Comparison of ENCODE assay signal across 1 cellular context in genomic region chr15:56736881-56737707, GRCh38.
TF ChIP-seq lines count a peak whose summit lies in the region.

No MANE protein-coding gene starts in this region.

TF ChIP-seq in K562, 482 proteins besides CTCF, POLR2A, EP300 and RAD21 (continued from another document and continues in another):
- TF ChIP-seq ZNF512 (tag; IDR thresholded peaks at IDR 0.05) (no peak), C11orf30 (IDR thresholded peaks at IDR 0.05; ENCODE audit: low read depth) (no peak), MTA1 (IDR thresholded peaks at IDR 0.05; ENCODE audit: borderline replicate concordance) (peak; percentile 75), ZNF146 (CRISPR knock-in tag; IDR thresholded peaks at IDR 0.05; ENCODE audit: unreplicated experiment) (no peak), RNF2 (IDR thresholded peaks at IDR 0.05) (no peak), ZBTB7A (IDR thresholded peaks at IDR 0.05; ENCODE audit: borderline replicate concordance, control insufficient read depth, low read depth, low read length) (no peak), SIN3A (IDR thresholded peaks at IDR 0.05; ENCODE audit: borderline replicate concordance in 2 of 2, control insufficient read depth in 1 of 2, low read depth in 2 of 2, low read length in 2 of 2) (no peak), POLR2AphosphoS5 (IDR thresholded peaks at IDR 0.05; ENCODE audit: control insufficient read depth, insufficient read depth, low read depth, low read length) (no peak), FOXK1 (CRISPR knock-in tag; IDR thresholded peaks at IDR 0.05; ENCODE audit: borderline replicate concordance) (no peak), ZBTB17 (CRISPR knock-in tag; IDR thresholded peaks at IDR 0.05) (no peak), KDM1A (IDR thresholded peaks at IDR 0.05) (peak; percentile 69 to 78; a peak in 3 of 4 replicates), ARID1B (IDR thresholded peaks at IDR 0.05) (peak; percentile 92), STAG1 (CRISPR knock-in tag; IDR thresholded peaks at IDR 0.05; ENCODE audit: borderline replicate concordance) (no peak), ZNF785 (CRISPR knock-in tag; IDR thresholded peaks at IDR 0.05) (no peak), RCOR1 (IDR thresholded peaks at IDR 0.05; ENCODE audit: borderline replicate concordance in 1 of 2, low read depth in 2 of 2, low read length in 2 of 2) (peak in 1 of 2 experiments; percentile 90; a peak in 2 of 4 replicates), ZNF384 (IDR thresholded peaks at IDR 0.05; ENCODE audit: low read depth, low read length) (no peak), PTTG1 (tag; IDR thresholded peaks at IDR 0.05; ENCODE audit: low read depth) (no peak), CTBP1 (IDR thresholded peaks at IDR 0.05; ENCODE audit: borderline replicate concordance) (peak; percentile 86), GATA2 (CRISPR knock-in tag; IDR thresholded peaks at IDR 0.05) (peak; percentile 65), NFIX (CRISPR knock-in tag; IDR thresholded peaks at IDR 0.05; ENCODE audit: low read depth) (no peak), ZNF280B (CRISPR knock-in tag; IDR thresholded peaks at IDR 0.05) (no peak), NR1H2 (CRISPR knock-in tag; IDR thresholded peaks at IDR 0.05) (no peak), ZNF75A (CRISPR knock-in tag; IDR thresholded peaks at IDR 0.05) (no peak), ZNF76 (CRISPR knock-in tag; IDR thresholded peaks at IDR 0.05; ENCODE audit: borderline replicate concordance) (no peak), TBP (optimal IDR thresholded peaks at IDR 0.05; ENCODE audit: low read depth, low read length) (no peak), BRCA1 (IDR thresholded peaks at IDR 0.05) (no peak), BRCA1 (CRISPR knock-in tag; IDR thresholded peaks at IDR 0.05) (no peak), ZFP1 (CRISPR knock-in tag; IDR thresholded peaks at IDR 0.05) (no peak), NRF1 (conservative IDR thresholded peaks at IDR 0.05 in 1 of 2, IDR thresholded peaks at IDR 0.05 in 1 of 2) (no peak), CREB3L1 (IDR thresholded peaks at IDR 0.05; ENCODE audit: borderline replicate concordance, low read depth) (no peak), PHF20 (IDR thresholded peaks at IDR 0.05; ENCODE audit: partially characterized antibody) (no peak), RNF219 (CRISPR knock-in tag; IDR thresholded peaks at IDR 0.05) (no peak), NCOA1 (IDR thresholded peaks at IDR 0.05; ENCODE audit: low read depth) (peak; percentile 75; the same call in 1 of the 2 replicates), RBBP5 (IDR thresholded peaks at IDR 0.05; ENCODE audit: borderline replicate concordance, insufficient read depth, low read length, poor library complexity, severe bottlenecking) (no peak), MNT (conservative IDR thresholded peaks at IDR 0.05) (0 out of 4 replicates have a peak, but pooled peaks of 1 of the 2 experiments have one; percentile 22), ATF7 (IDR thresholded peaks at IDR 0.05) (peak; percentile 60), SP1 (CRISPR knock-in tag; IDR thresholded peaks at IDR 0.05) (no peak), ADNP (tag; IDR thresholded peaks at IDR 0.05) (no peak), HMGN3 (IDR thresholded peaks at IDR 0.05; ENCODE audit: borderline replicate concordance, extremely low read depth, insufficient read length, low read depth, low read length) (no peak), ZNF124 (CRISPR knock-in tag; IDR thresholded peaks at IDR 0.05) (no peak), HMG20B (CRISPR knock-in tag; IDR thresholded peaks at IDR 0.05) (no peak), ZNF224 (CRISPR knock-in tag; IDR thresholded peaks at IDR 0.05) (no peak), ZNF511 (CRISPR knock-in tag; IDR thresholded peaks at IDR 0.05) (no peak), DPF2 (IDR thresholded peaks at IDR 0.05) (peak; percentile 83), CBFA2T3 (IDR thresholded peaks at IDR 0.05) (peak; percentile 78), IFI16 (CRISPR knock-in tag; IDR thresholded peaks at IDR 0.05) (no peak), NFE2 (IDR thresholded peaks at IDR 0.05; ENCODE audit: low read depth) (no peak), MCM5 (IDR thresholded peaks at IDR 0.05; ENCODE audit: low read depth) (no peak), PBX2 (CRISPR knock-in tag; IDR thresholded peaks at IDR 0.05; ENCODE audit: low read depth) (no peak), PBX2 (tag; conservative IDR thresholded peaks at IDR 0.05; ENCODE audit: low read depth) (peak; percentile 91), XRCC4 (IDR thresholded peaks at IDR 0.05; ENCODE audit: extremely low read depth, insufficient read depth, insufficient read length) (no peak), SNRNP70 (optimal IDR thresholded peaks at IDR 0.05; ENCODE audit: low read depth, low read length) (no peak), SMAD4 (CRISPR knock-in tag; conservative IDR thresholded peaks at IDR 0.05) (peak; percentile 47; the same call in 1 of the 2 replicates), ZNF830 (CRISPR knock-in tag; IDR thresholded peaks at IDR 0.05) (no peak), ZNF212 (CRISPR knock-in tag; IDR thresholded peaks at IDR 0.05) (no peak), ZNF695 (CRISPR knock-in tag; IDR thresholded peaks at IDR 0.05) (no peak), CHD1 (IDR thresholded peaks at IDR 0.05; ENCODE audit: low read length) (no peak), STAT5A (IDR thresholded peaks at IDR 0.05; ENCODE audit: borderline replicate concordance, low read length) (peak; percentile 41), PTRF (tag; IDR thresholded peaks at IDR 0.05) (no peak), NELFE (IDR thresholded peaks at IDR 0.05; ENCODE audit: insufficient read depth, insufficient read length) (no peak), FOXA3 (CRISPR knock-in tag; conservative IDR thresholded peaks at IDR 0.05 in 1 of 2, IDR thresholded peaks at IDR 0.05 in 1 of 2) (no peak; a peak in 1 of 4 replicates), NR2C2 (CRISPR knock-in tag; IDR thresholded peaks at IDR 0.05) (no peak), NR2C2 (tag; IDR thresholded peaks at IDR 0.05) (no peak), HNRNPUL1 (IDR thresholded peaks at IDR 0.05; ENCODE audit: low read length) (no peak), ETV6 (IDR thresholded peaks at IDR 0.05; ENCODE audit: borderline replicate concordance in 1 of 2, low read depth in 2 of 2, low read length in 1 of 2) (peak in 1 of 2 experiments; percentile 71; a peak in 2 of 4 replicates), ETV6 (CRISPR knock-in tag; IDR thresholded peaks at IDR 0.05; ENCODE audit: borderline replicate concordance) (no peak), MLX (CRISPR knock-in tag; conservative IDR thresholded peaks at IDR 0.05) (no peak), MEF2A (IDR thresholded peaks at IDR 0.05; ENCODE audit: control insufficient read depth, low read depth, low read length) (no peak), PRPF4 (IDR thresholded peaks at IDR 0.05; ENCODE audit: insufficient read depth, low read depth, low read length, poor library complexity, severe bottlenecking) (no peak), PURB (CRISPR knock-in tag; IDR thresholded peaks at IDR 0.05; ENCODE audit: low read depth) (no peak), WHSC1 (IDR thresholded peaks at IDR 0.05; ENCODE audit: low read length) (no peak), ZNF197 (CRISPR knock-in tag; IDR thresholded peaks at IDR 0.05; ENCODE audit: low read depth) (no peak), SAP30 (IDR thresholded peaks at IDR 0.05; ENCODE audit: borderline replicate concordance, insufficient read depth, low read depth, low read length, poor library complexity, severe bottlenecking) (no peak)
